ENCODE assay signal across 11 cellular contexts in the genomic region with DNA sequence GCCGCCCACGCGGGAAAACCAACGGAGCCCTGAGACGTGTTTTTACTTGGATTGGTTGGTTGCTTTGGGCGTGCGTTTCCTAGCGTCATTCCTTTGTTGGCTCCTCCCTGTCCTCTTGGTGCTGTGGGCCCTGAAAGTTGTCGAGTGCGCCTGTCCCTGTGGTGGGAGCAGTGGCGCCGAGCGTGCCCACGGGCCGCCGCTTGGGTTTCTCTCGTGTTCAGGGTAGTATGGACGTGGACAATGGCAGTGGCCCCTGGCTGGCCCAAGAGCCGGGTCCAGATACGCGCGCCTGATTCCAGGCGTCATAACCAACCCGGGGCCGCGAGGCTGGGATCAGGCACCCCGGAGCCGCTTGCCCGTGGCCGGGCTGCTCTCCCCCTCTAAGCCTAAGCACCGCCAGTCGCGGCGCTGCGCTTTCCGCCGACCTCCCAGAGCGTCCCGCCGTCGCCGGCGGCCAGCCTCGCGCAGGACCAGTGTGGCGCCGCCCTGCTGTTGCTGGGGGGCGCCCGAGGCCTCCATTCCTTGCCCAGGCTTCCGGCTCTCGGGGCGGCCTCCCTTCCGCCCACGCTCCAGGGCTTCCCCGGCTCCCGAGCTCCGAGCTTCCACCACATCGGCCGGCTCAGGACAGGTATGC. TPM values are rescaled to one million over a fixed set of nuclear protein-coding genes. Genes with fewer than 3 reads are reported as not detected.
DNase-seq lines count a peak whose midpoint lies in the region; ATAC-seq, FAIRE-seq and TF ChIP-seq lines count a peak whose summit lies in the region.
"Not testable (repeated sequence)": the region's sequence is repeated elsewhere in the genome, so short reads cannot be mapped to it uniquely, and the experiment has no call there.
"Had no signal": no experiment of that assay in that cellular context is flagged by ENCODE, and none has a peak within 500 bp of the region (broad histone marks: within the 10 kb centered on the region; RNA-seq: fewer than 3 reads in every experiment).

No MANE protein-coding gene starts in this region.

- H3K4me3 Mint-ChIP-seq in glutamatergic neuron (ENCODE audit: unreplicated experiment): peak overlapping the region; percentile 92

- not testable (repeated sequence) for H3K27ac ChIP-seq in HUES6 (ENCODE audit: low read depth, low read length)
- peak overlapping the region; percentile 48; the same call in 1 of the 2 replicates for H3K27ac ChIP-seq in WERI-Rb-1

- H3K4me1 ChIP-seq in HUES6 (ENCODE audit: control insufficient read depth, insufficient read depth, low read length): not testable (repeated sequence)

- not testable (repeated sequence) for FAIRE-seq in urothelium cell line (lab: Jason Lieb, UNC)

- peak; percentile 58 for TF ChIP-seq CTCF in WERI-Rb-1 (IDR thresholded peaks at IDR 0.05; ENCODE audit: low read depth, low read length)
- TF ChIP-seq CTCF in choroid plexus epithelial cell (conservative IDR thresholded peaks at IDR 0.05; ENCODE audit: low read depth, low read length): peak; percentile 16
- TF ChIP-seq CTCF in glutamatergic neuron (IDR thresholded peaks at IDR 0.05; ENCODE audit: partially characterized antibody, unreplicated experiment): peak; percentile 15

- H3K9ac ChIP-seq in HUES6 (ENCODE audit: low read length): not testable (repeated sequence)

- H3K36me3 ChIP-seq in HUES6 (ENCODE audit: control insufficient read depth, insufficient read depth, low read length); WERI-Rb-1: not testable (repeated sequence)

- peak overlapping the region; percentile 68 for H3K27ac Mint-ChIP-seq in glutamatergic neuron (ENCODE audit: unreplicated experiment)

- not testable (repeated sequence) for H3K4me1 Mint-ChIP-seq in glutamatergic neuron (ENCODE audit: low read depth, unreplicated experiment)

- peak; percentile 36 for ATAC-seq in left lobe of liver

- peak overlapping the region; percentile 68 for H3K4me3 ChIP-seq in HUES6 (ENCODE audit: low read depth, low read length)
- peak overlapping the region; percentile 37 for H3K4me3 ChIP-seq in WERI-Rb-1 (ENCODE audit: low read depth, low read length)
- H3K4me3 ChIP-seq in choroid plexus epithelial cell (ENCODE audit: low read depth, low read length): peak overlapping the region; percentile 61

- peaks cover 30% of the 10 kb centered on the region for H3K9me3 Mint-ChIP-seq in glutamatergic neuron (ENCODE audit: unreplicated experiment)

- peaks cover 37% of the 10 kb centered on the region for H3K27me3 Mint-ChIP-seq in glutamatergic neuron (ENCODE audit: unreplicated experiment)

- H3K9me3 ChIP-seq in HUES6 (ENCODE audit: control insufficient read depth, insufficient read depth, low read depth, low read length): peaks cover 18% of the 10 kb centered on the region
- not testable (repeated sequence) for H3K9me3 ChIP-seq in WERI-Rb-1 (ENCODE audit: severe bottlenecking)

- DNase-seq in EH (ENCODE audit: low read depth) (peak; percentile 48), WERI-Rb-1 (peak; percentile 82), choroid plexus epithelial cell (ENCODE audit: low read depth) (peak; percentile 65), glutamatergic neuron (peak; percentile 85), renal cortical epithelial cell (ENCODE audit: low read depth) (peak; percentile 64), urothelium cell line (ENCODE audit: low spot score) (peak; percentile 71)
- not testable (repeated sequence) for DNase-seq in left lobe of liver (ENCODE audit: low spot score)

- H3K27me3 ChIP-seq in HUES6 (ENCODE audit: control insufficient read depth, insufficient read depth, low read length): peaks cover 60% of the 10 kb centered on the region
- H3K27me3 ChIP-seq in WERI-Rb-1 (ENCODE audit: insufficient read depth, low read depth, severe bottlenecking): not testable (repeated sequence)

- H3K36me3 Mint-ChIP-seq in glutamatergic neuron (ENCODE audit: unreplicated experiment): not testable (repeated sequence)

RNA-seq across cellular contexts. Expression of a gene that starts 8.1 kb away (rescaled TPM):
- total RNA-seq in glutamatergic neuron (ENCODE audit: unreplicated experiment) (0.47 TPM), left lobe of liver (not detected), renal cortical epithelial cell (not detected in 2 replicates)
- total RNA-seq: activated T-helper 1 cell treated with anti-CD3 and anti-CD28 coated beads, Interleukin-12 subunit alpha, Interleukin-12 subunit beta, Interleukin-2, Interleukin-4 antibody, amounts not matched to agents 30 ng/mL and 10 ng/mL and 1 ng/mL, durations not matched to agents 14 hours and 24 hours and 36 hours; naive thymus-derived CD4-positive, alpha-beta T cell; T-helper 1 cell treated with Interleukin-12 subunit alpha and Interleukin-12 subunit beta and Interleukin-4 antibody, amounts not matched to agents 30 ng/mL and 1 ng/mL, for 36 hours had no signal
